Comparison of ENCODE assay signal across 6 cellular contexts in the genomic region with DNA sequence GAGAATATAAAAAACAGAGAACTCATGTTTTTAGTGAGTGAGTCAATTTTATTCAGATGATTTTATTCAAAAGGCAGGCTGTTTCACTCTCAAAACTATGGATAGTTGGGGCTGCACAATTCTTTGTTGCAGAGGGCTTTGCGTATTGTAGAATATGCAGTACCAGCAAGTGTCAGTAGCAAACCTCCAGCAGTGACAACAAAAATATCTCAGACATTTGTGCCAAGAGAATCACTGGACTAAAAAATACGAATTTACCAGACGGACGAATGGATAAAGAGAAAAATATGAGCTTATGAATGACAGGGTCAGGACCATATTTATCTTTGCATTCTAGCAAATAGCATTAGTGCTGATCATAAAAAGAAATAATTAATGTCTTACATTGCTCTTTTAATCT.
"Had no signal": no experiment of that assay in that cellular context is flagged by ENCODE, and none has a peak within 500 bp of the region (broad histone marks: within the 10 kb centered on the region; RNA-seq: fewer than 3 reads in every experiment).

No MANE protein-coding gene starts in this region.

- H3K27ac Mint-ChIP-seq: GM23338, H9 had no signal

- H3K4me1 Mint-ChIP-seq: IgD-negative memory B cell had no signal

- ATAC-seq: GM23338, HepG2 had no signal

- DNase-seq: H9, HCEC 1CT, KBM-7 had no signal

- H3K36me3 Mint-ChIP-seq: IgD-negative memory B cell had no signal

- H3K27me3 Mint-ChIP-seq: IgD-negative memory B cell had no signal

- H3K4me3 Mint-ChIP-seq: GM23338, H9, IgD-negative memory B cell had no signal

- H3K9me3 Mint-ChIP-seq: GM23338, IgD-negative memory B cell had no signal
